24 cellular contexts compared by ENCODE assay signal in the genomic region with DNA sequence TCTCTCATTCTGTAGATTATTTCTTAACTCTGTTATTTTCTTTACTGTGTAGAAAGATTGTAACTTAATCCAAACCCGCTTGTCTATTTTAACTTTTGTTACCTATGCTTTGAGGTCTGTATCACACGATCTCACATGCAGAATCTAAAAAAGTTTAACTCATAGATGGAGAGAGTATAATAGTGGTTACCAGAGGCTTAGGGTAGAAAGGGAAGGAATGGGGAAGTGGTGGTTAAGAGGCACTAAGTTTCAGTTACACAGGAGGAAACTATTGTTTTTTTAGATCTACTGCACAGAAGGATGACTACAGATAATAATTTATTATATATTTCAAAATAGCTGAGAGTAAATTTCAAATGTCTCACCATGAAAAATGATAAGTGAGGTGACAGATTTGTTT.
DNase-seq lines count a peak whose midpoint lies in the region; ATAC-seq and TF ChIP-seq lines count a peak whose summit lies in the region.
"Had no signal": no experiment of that assay in that cellular context is flagged by ENCODE, and none has a peak within 500 bp of the region (broad histone marks: within the 10 kb centered on the region; RNA-seq: fewer than 3 reads in every experiment).

No MANE protein-coding gene starts in this region.

- no peak overlapping the region for H3K27ac Mint-ChIP-seq in nephron progenitor cell
- H3K27ac Mint-ChIP-seq: activated CD8-positive, alpha-beta T cell treated with anti-CD3 and anti-CD28 coated beads, Interleukin-2, amount 10 ng/mL, durations not matched to agents 7 days and 5 days; activated T-cell treated with anti-CD3 and anti-CD28 coated beads, Interleukin-2, amount 50 U/mL, for 24 hours; natural killer cell treated with Interleukin-12 subunit alpha and Interleukin-12 subunit beta and Interleukin-15 and Interleukin-18, amount 100 ng/mL, for 72 hours had no signal

- H3K36me3 Mint-ChIP-seq in nephron progenitor cell (ENCODE audit: low read depth), result no peaks in the 10 kb centered on the region
- H3K36me3 Mint-ChIP-seq: natural killer cell treated with Interleukin-12 subunit alpha and Interleukin-12 subunit beta and Interleukin-15 and Interleukin-18, amount 100 ng/mL, for 72 hours had no signal

- ATAC-seq in GM19438 (IDR thresholded peaks at IDR 0.05; ENCODE audit: low read depth, unreplicated experiment), result peak; percentile 87
- ATAC-seq: A549; activated CD4-positive, CD25-positive, alpha-beta regulatory T cell treated with anti-CD3 and anti-CD28 coated beads, Interleukin-2, amount 50 U/mL, for 24 hours; activated CD8-positive, alpha-beta T cell treated with anti-CD3 and anti-CD28 coated beads, Interleukin-2, amount 10 ng/mL, durations not matched to agents 7 days and 5 days; natural killer cell treated with Interleukin-12 subunit alpha and Interleukin-12 subunit beta and Interleukin-15 and Interleukin-18, amount 100 ng/mL, for 72 hours; pancreas had no signal

- no peaks in the 10 kb centered on the region for H3K36me3 ChIP-seq in Loucy (ENCODE audit: insufficient read depth, low read length)
- H3K36me3 ChIP-seq: ascending aorta, left ventricle myocardium inferior, pancreas, sigmoid colon, SJCRH30, suprapubic skin had no signal

- in situ Hi-C loops in GM13976 (cut with MboI; ENCODE audit: low sequenced_read_pairs, unreplicated experiment), result no loop called here

- H3K9me3 Mint-ChIP-seq in nephron progenitor cell, result no peaks in the 10 kb centered on the region
- H3K9me3 Mint-ChIP-seq: activated T-cell treated with anti-CD3 and anti-CD28 coated beads, Interleukin-2, amount 50 U/mL, for 24 hours had no signal

- no peaks in the 10 kb centered on the region for H3K27me3 ChIP-seq in Loucy (ENCODE audit: insufficient read depth, low read length, poor library complexity, severe bottlenecking)
- H3K27me3 ChIP-seq: ascending aorta, pancreas, sigmoid colon, SJCRH30, suprapubic skin had no signal

- no peaks in the 10 kb centered on the region for H3F3A ChIP-seq in Loucy (ENCODE audit: low read depth)

- H2AFZ ChIP-seq in Loucy (ENCODE audit: low read length), result no peak overlapping the region; the same call in 1 of the 2 replicates

- peak overlapping the region; percentile 35 for H3K9ac ChIP-seq in Loucy (ENCODE audit: low read depth, low read length, poor library complexity, severe bottlenecking)

- no peaks in the 10 kb centered on the region for H4K20me1 ChIP-seq in Loucy (ENCODE audit: insufficient read depth, low read length, poor library complexity, severe bottlenecking)

- no peaks in the 10 kb centered on the region for H3K27me3 Mint-ChIP-seq in nephron progenitor cell (ENCODE audit: low read depth, poor library complexity)
- H3K27me3 Mint-ChIP-seq: activated T-cell treated with anti-CD3 and anti-CD28 coated beads, Interleukin-2, amount 50 U/mL, for 24 hours; natural killer cell treated with Interleukin-12 subunit alpha and Interleukin-12 subunit beta and Interleukin-15 and Interleukin-18, amount 100 ng/mL, for 72 hours had no signal

- H3K4me2 ChIP-seq in Loucy (ENCODE audit: low read depth, low read length, poor library complexity, severe bottlenecking), result peak overlapping the region; percentile 64
- H3K4me2 ChIP-seq: A549 had no signal

- no peak overlapping the region for H3K4me3 Mint-ChIP-seq in nephron progenitor cell
- H3K4me3 Mint-ChIP-seq: activated CD8-positive, alpha-beta T cell treated with anti-CD3 and anti-CD28 coated beads, Interleukin-2, amount 10 ng/mL, durations not matched to agents 7 days and 5 days; activated T-cell treated with anti-CD3 and anti-CD28 coated beads, Interleukin-2, amount 50 U/mL, for 24 hours; natural killer cell treated with Interleukin-12 subunit alpha and Interleukin-12 subunit beta and Interleukin-15 and Interleukin-18, amount 100 ng/mL, for 72 hours had no signal

- H3K9me2 ChIP-seq in Loucy (replicated peaks; ENCODE audit: low read depth, low read length), result no peaks in the 10 kb centered on the region

- no peaks in the 10 kb centered on the region for H3K4me1 Mint-ChIP-seq in nephron progenitor cell

- no peaks in the 10 kb centered on the region for H3K79me2 ChIP-seq in Loucy (ENCODE audit: insufficient read depth, low read length)

- no peak overlapping the region for H3K4me3 ChIP-seq in Loucy (ENCODE audit: low read length, poor library complexity, severe bottlenecking)
- H3K4me3 ChIP-seq: A549, ascending aorta, left ventricle myocardium inferior, pancreas, sigmoid colon, SJCRH30, suprapubic skin had no signal

- TF ChIP-seq CTCF in Loucy (conservative IDR thresholded peaks at IDR 0.05; ENCODE audit: low read length) (no peak), nephron progenitor cell (IDR thresholded peaks at IDR 0.05) (no peak), GM13976 (IDR thresholded peaks at IDR 0.05; ENCODE audit: borderline replicate concordance, control extremely low read depth, extremely low read depth, insufficient read depth, missing control alignments) (no peak)

- DNase-seq in CD1c-positive myeloid dendritic cell (ENCODE audit: extremely low spot score) (peak; percentile 3), SKM-1 treated with dmso at 0.1 percent for 144 hours (lab: John Stamatoyannopoulos, UW; ENCODE audit: unreplicated experiment) (peak; percentile 78), nephron progenitor cell (no peak), amniotic stem cell (lab: John Stamatoyannopoulos, UW) (no peak), OCI-M2 (lab: John Stamatoyannopoulos, UW; ENCODE audit: unreplicated experiment) (no peak), GM13976 (ENCODE audit: low spot score) (no peak)
- DNase-seq: activated CD8-positive, alpha-beta T cell treated with anti-CD3 and anti-CD28 coated beads, Interleukin-2, amount 10 ng/mL, durations not matched to agents 7 days and 5 days; activated naive CD4-positive, alpha-beta T cell treated with anti-CD3 and anti-CD28 coated beads, Interleukin-2, amount 50 U/mL, for 16 hours; activated T-cell treated with anti-CD3 and anti-CD28 coated beads, Interleukin-2, amount 50 U/mL, for 24 hours; left ventricle myocardium inferior; midbrain; NCI-H1436; NCI-H69; pancreas; sigmoid colon; SJCRH30; T-helper 2 cell had no signal

- H3K4me1 ChIP-seq in Loucy (ENCODE audit: insufficient read depth, low read length, poor library complexity, severe bottlenecking), result peaks cover 23% of the 10 kb centered on the region
- H3K4me1 ChIP-seq: A549, ascending aorta, left ventricle myocardium inferior, pancreas, sigmoid colon, SJCRH30, suprapubic skin had no signal

- no peaks in the 10 kb centered on the region for H3K9me3 ChIP-seq in Loucy (ENCODE audit: insufficient read depth, low read depth, low read length)
- H3K9me3 ChIP-seq: A549, ascending aorta, left ventricle myocardium inferior, pancreas, sigmoid colon, SJCRH30, suprapubic skin had no signal

Comparison
In these comparisons a context has a peak if more than half of its experiments do, and no peak if none do; other contexts are left out.
1. DNase-seq: peak in CD1c-positive myeloid dendritic cell (single experiment) and SKM-1 treated with dmso at 0.1 percent for 144 hours (single experiment); none in nephron progenitor cell (single experiment), amniotic stem cell (single experiment), OCI-M2 (single experiment) and GM13976 (single experiment).